8 cellular contexts compared by ENCODE assay signal in the genomic region with DNA sequence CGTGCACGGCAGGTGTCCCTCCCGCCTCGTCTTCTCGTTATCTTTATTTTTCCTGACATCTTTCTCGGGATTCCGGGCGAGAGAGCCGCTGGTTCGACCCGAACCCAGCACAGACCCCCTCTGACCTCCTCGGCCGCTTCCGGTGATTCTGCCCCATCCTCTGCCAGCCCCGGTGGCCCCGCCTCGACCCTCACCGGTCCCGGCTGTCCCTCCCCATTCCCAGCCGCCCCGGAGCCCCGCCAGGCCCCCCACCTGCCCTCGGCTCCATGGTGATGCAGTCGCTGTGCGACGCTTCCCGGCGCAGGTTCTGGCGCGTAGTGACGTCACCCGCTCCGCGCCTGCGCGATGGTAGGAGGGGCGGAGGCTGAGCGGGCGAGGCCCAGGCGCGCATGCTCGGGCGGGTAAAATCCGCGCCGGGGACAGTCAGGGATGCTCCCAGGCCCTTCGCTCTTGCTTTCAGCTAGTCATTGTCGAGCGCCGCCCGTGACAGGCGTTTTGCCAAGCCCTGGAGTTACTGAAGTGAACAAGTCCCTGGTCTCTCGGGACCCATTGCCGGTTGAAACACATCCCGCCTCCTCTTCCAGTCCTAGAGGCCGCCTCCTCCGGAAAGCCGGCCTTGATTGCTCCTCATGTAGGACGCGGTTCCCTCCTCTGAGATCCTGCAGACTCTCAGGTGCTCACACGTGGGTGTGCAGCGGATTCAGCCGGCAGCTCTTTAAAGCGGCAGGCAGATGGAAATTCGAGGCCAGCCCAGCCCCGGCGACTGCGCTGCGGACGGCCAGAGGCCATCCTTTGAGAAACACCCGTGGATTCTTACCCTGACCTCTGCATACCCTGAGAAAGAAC. TPM values are rescaled to one million over a fixed set of nuclear protein-coding genes. Genes with fewer than 3 reads are reported as not detected.
DNase-seq lines count a peak whose midpoint lies in the region; ATAC-seq and TF ChIP-seq lines count a peak whose summit lies in the region.

TSS of gene MTHFSD (minus strand) at position 319 of the 846 bp plus-strand sequence. CDS start at position 268, 51 bp downstream.

- TF ChIP-seq POLR2A in GM15510 (IDR thresholded peaks at IDR 0.05; ENCODE audit: borderline replicate concordance, extremely low read depth, insufficient read length) (peak; percentile 86), prostate gland (IDR thresholded peaks at IDR 0.05) (peak; percentile 63)

- H3K27me3 Mint-ChIP-seq in T-helper 1 cell treated with Interleukin-12 subunit alpha and Interleukin-12 subunit beta and Interleukin-4 antibody, amounts not matched to agents 30 μg/mL and 1 μg/mL, for 36 hours (ENCODE audit: low read depth) = no peaks in the 10 kb centered on the region

- H3K9me3 ChIP-seq in left ventricle myocardium inferior (replicated peaks) = no peaks in the 10 kb centered on the region
- H3K9me3 ChIP-seq in prostate gland = no peaks in the 10 kb centered on the region
- H3K9me3 ChIP-seq in upper lobe of right lung = no peaks in the 10 kb centered on the region

- ATAC-seq in HG02852 (IDR thresholded peaks at IDR 0.05; ENCODE audit: unreplicated experiment) (peak; percentile 80), upper lobe of right lung (peak; percentile 98)

- H3K27ac ChIP-seq in left ventricle myocardium inferior (replicated peaks) (peak within 1 kb of the TSS; percentile 86), prostate gland (peak within 1 kb of the TSS; percentile 79 to 80), upper lobe of right lung (peak within 1 kb of the TSS; percentile 89)

- peaks cover 15% of the 10 kb centered on the region for H3K4me1 Mint-ChIP-seq in T-helper 1 cell treated with Interleukin-12 subunit alpha and Interleukin-12 subunit beta and Interleukin-4 antibody, amounts not matched to agents 30 μg/mL and 1 μg/mL, for 36 hours (ENCODE audit: low read depth)

- H3K27me3 ChIP-seq in left ventricle myocardium inferior (ENCODE audit: low read depth) = peaks cover 31% of the 10 kb centered on the region
- H3K27me3 ChIP-seq in prostate gland (replicated peaks; ENCODE audit: insufficient read depth) = no peaks in the 10 kb centered on the region
- H3K27me3 ChIP-seq in upper lobe of right lung = peaks cover 13% of the 10 kb centered on the region

- peaks cover 19% of the 10 kb centered on the region for H3K36me3 Mint-ChIP-seq in T-helper 1 cell treated with Interleukin-12 subunit alpha and Interleukin-12 subunit beta and Interleukin-4 antibody, amounts not matched to agents 30 μg/mL and 1 μg/mL, for 36 hours (ENCODE audit: low read depth)

- H3K4me3 ChIP-seq in left ventricle myocardium inferior (peak within 1 kb of the TSS; percentile 97), prostate gland (peak within 1 kb of the TSS; percentile 79 to 87), upper lobe of right lung (peak within 1 kb of the TSS; percentile 71)

- DNase-seq in NCI-H1694 (lab: John Stamatoyannopoulos, UW) (peak; percentile 48), amniotic stem cell (lab: John Stamatoyannopoulos, UW) (peak; percentile 84), left ventricle myocardium inferior (peak; percentile 92), prostate gland (ENCODE audit: low spot score) (peak; percentile 86), upper lobe of right lung (peak; percentile 97)

- WGBS in prostate gland = 4% methylated on average over 58 of the region's 71 CpGs

- intact Hi-C loops in left ventricle myocardium inferior (cut with micrococcal nuclease) (no loop called here), prostate gland (cut with DNase I) (no loop called here), upper lobe of right lung (cut with DNase I) (no loop called here)

- H3K36me3 ChIP-seq in left ventricle myocardium inferior (peaks cover 9% of the 10 kb centered on the region), prostate gland (peaks cover 0 to 5% of the 10 kb centered on the region in 2 donors), upper lobe of right lung (peaks cover 6% of the 10 kb centered on the region)

- H3K27ac Mint-ChIP-seq in T-helper 1 cell treated with Interleukin-12 subunit alpha and Interleukin-12 subunit beta and Interleukin-4 antibody, amounts not matched to agents 30 μg/mL and 1 μg/mL, for 36 hours = peak within 1 kb of the TSS; percentile 94

- H3K9me3 Mint-ChIP-seq in T-helper 1 cell treated with Interleukin-12 subunit alpha and Interleukin-12 subunit beta and Interleukin-4 antibody, amounts not matched to agents 30 μg/mL and 1 μg/mL, for 36 hours = no peaks in the 10 kb centered on the region

- peak within 1 kb of the TSS; percentile 89 for H3K4me3 Mint-ChIP-seq in T-helper 1 cell treated with Interleukin-12 subunit alpha and Interleukin-12 subunit beta and Interleukin-4 antibody, amounts not matched to agents 30 μg/mL and 1 μg/mL, for 36 hours

- TF ChIP-seq CTCF in left ventricle myocardium inferior (IDR thresholded peaks at IDR 0.05; ENCODE audit: borderline replicate concordance) (no peak), prostate gland (IDR thresholded peaks at IDR 0.05) (peak in 1 of 4 experiments; percentile 35), upper lobe of right lung (IDR thresholded peaks at IDR 0.05) (no peak)

- H3K4me1 ChIP-seq in left ventricle myocardium inferior (peaks cover 28% of the 10 kb centered on the region), prostate gland (replicated peaks) (no peaks in the 10 kb centered on the region), upper lobe of right lung (peaks cover 12% of the 10 kb centered on the region)

RNA-seq across cellular contexts. Expression of gene MTHFSD, which starts in this region (rescaled TPM):
- total RNA-seq in left ventricle myocardium inferior = 10.2 TPM
- 10 to 100 TPM; 23.7 to 43.8 TPM for total RNA-seq in prostate gland
- total RNA-seq in upper lobe of right lung = 18.7 TPM

Comparison
In these comparisons a context has a peak if more than half of its experiments do, and no peak if none do; other contexts are left out.
1. Peak in every context shown above with its lines: DNase-seq, ATAC-seq, H3K4me3 ChIP-seq and H3K27ac ChIP-seq.